Comparison of ENCODE assay signal across 21 cellular contexts in the genomic region with DNA sequence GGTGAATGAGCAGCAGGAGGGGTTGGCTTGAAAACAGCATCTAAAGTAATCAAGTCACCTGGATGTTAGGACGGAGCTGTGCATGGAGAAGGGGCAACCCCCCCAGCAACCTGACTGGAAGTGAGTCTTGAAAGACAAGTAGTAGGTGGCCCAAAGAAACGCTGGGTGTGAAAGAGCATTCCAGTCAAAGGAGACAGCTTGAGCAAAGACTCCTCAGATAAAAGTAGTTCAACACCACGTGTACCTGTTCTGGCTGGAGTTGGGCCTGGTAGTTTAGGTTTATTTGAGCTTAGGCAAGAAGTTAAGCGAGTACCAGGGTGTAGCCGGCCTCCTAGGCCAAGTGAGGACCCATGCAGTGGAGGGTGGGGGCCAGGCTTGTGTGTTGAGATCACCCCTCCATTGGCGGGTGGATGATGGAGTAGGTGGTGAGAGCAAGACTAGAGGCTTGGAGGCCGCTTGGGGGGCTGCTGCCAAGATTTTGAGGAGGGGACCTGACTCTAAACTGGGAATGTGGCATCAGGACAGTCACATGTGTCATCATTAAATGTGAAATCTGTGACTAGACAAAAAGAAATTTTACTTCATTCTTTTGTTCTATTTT.
DNase-seq lines count a peak whose midpoint lies in the region; ATAC-seq and TF ChIP-seq lines count a peak whose summit lies in the region.
"Had no signal": no experiment of that assay in that cellular context is flagged by ENCODE, and none has a peak within 500 bp of the region (broad histone marks: within the 10 kb centered on the region; RNA-seq: fewer than 3 reads in every experiment).

No MANE protein-coding gene starts in this region.

- H2BK5ac ChIP-seq in IMR-90 (ENCODE audit: low read depth, low read length, poor library complexity, severe bottlenecking), result no peak overlapping the region

- no peak overlapping the region for H3K27ac ChIP-seq in IMR-90 (ENCODE audit: insufficient read depth, low read length)
- peak overlapping the region; percentile 33 to 79 (median 64) for H3K27ac ChIP-seq in body of pancreas
- peak overlapping the region; percentile 70 for H3K27ac ChIP-seq in lower lobe of right lung
- peak overlapping the region; percentile 80 to 95 (median 90) for H3K27ac ChIP-seq in gastrocnemius medialis
- no peak overlapping the region for H3K27ac ChIP-seq in A673 (ENCODE audit: low read depth, low read length, poor library complexity, severe bottlenecking)
- H3K27ac ChIP-seq: GM23248, testis had no signal

- TF ChIP-seq POLR2A in IMR-90 (IDR thresholded peaks at IDR 0.05; ENCODE audit: low read depth, low read length), result no peak
- TF ChIP-seq POLR2A in body of pancreas (IDR thresholded peaks at IDR 0.05), result no peak
- TF ChIP-seq POLR2A in gastrocnemius medialis (IDR thresholded peaks at IDR 0.05), result no peak

- no peak overlapping the region for H3K4me3 ChIP-seq in IMR-90 (ENCODE audit: insufficient read depth, low read depth, low read length)
- no peak overlapping the region for H3K4me3 ChIP-seq in body of pancreas
- H3K4me3 ChIP-seq in lower lobe of right lung, result no peak overlapping the region
- H3K4me3 ChIP-seq in gastrocnemius medialis, result no peak overlapping the region
- H3K4me3 ChIP-seq in A673 (ENCODE audit: low read depth, low read length, poor library complexity, severe bottlenecking), result no peak overlapping the region
- H3K4me3 ChIP-seq: GM23248, heart left ventricle, testis had no signal

- ATAC-seq in IMR-90 (ENCODE audit: low read depth), result no peak
- peak; percentile 8 for ATAC-seq in body of pancreas
- ATAC-seq in lower lobe of right lung, result peak; percentile 45 to 67
- ATAC-seq in gastrocnemius medialis, result peak; percentile 83 to 86
- ATAC-seq: naive thymus-derived CD4-positive, alpha-beta T cell had no signal

- H3K9me1 ChIP-seq in IMR-90 (ENCODE audit: insufficient read depth, low read length), result peaks cover 8% of the 10 kb centered on the region; the same call in 1 of the 2 replicates

- BruUV-seq in IMR-90 (replicated peaks; lab: Mats Ljungman, UMichigan) (no TSS peak), A673 (replicated peaks; lab: Mats Ljungman, UMichigan) (no TSS peak)

- H4K5ac ChIP-seq in IMR-90 (ENCODE audit: low read depth, low read length), result no peak overlapping the region

- peak overlapping the region; percentile 57 for H2AK9ac ChIP-seq in IMR-90 (replicated peaks; ENCODE audit: low read depth, low read length, poor library complexity)

- CTCF ChIA-PET in IMR-90 (lab: Yijun Ruan, JAX) (interaction anchor here (0.6 to 1.1 kb wide), 4 partner anchors 9 to 244 kb away, joined by 3 read pairs; no protein-coding TSS in a partner anchor), A673 (lab: Charles Lee) (interaction anchor here (1.6 kb wide), 1 partner anchor 19 kb away, joined by 6 read pairs; no protein-coding TSS in a partner anchor)

- no peak overlapping the region for H2BK20ac ChIP-seq in IMR-90 (ENCODE audit: low read depth, low read length)

- no peak overlapping the region for H3K14ac ChIP-seq in IMR-90 (replicated peaks; ENCODE audit: low read depth, low read length)

- no peak for TF ChIP-seq RAD21 in IMR-90 (IDR thresholded peaks at IDR 0.05; ENCODE audit: low read length)

- no peak for DNase-seq in IMR-90
- no peak for DNase-seq in body of pancreas
- no peak for DNase-seq in lower lobe of right lung
- peak; percentile 63 to 77 for DNase-seq in gastrocnemius medialis
- DNase-seq in A673 (ENCODE audit: low spot score), result no peak
- DNase-seq in D341Med (ENCODE audit: low spot score), result no peak
- no peak for DNase-seq in mucosa of gallbladder (ENCODE audit: low spot score)
- DNase-seq: activated CD4-positive, alpha-beta T cell treated with anti-CD3 and anti-CD28 coated beads, Interleukin-2, amount 50 U/mL, for 1 hour; activated CD8-positive, alpha-beta memory T cell treated with anti-CD3 and anti-CD28 coated beads, Interleukin-2, amount 50 U/mL, for 48 hours; activated gamma-delta T cell; amniotic stem cell; central memory CD4-positive, alpha-beta T cell; effector memory CD4-positive, alpha-beta T cell; GM23248; naive thymus-derived CD4-positive, alpha-beta T cell; NCI-H1092 treated with DMSO at 0.1 percent for 48 hours; NCI-H510A; stimulated activated CD4-positive, alpha-beta T cell treated with anti-CD3 and anti-CD28 coated beads, Interleukin-15, amount 100 ng/mL, for 24 hours; T-helper 1 cell; testis had no signal

- no peak overlapping the region for H3K23ac ChIP-seq in IMR-90 (ENCODE audit: low read depth, low read length)

- intact Hi-C loops in IMR-90 (cut with micrococcal nuclease) (no loop called here), body of pancreas (cut with DNase I) (no loop called here), lower lobe of right lung (cut with DNase I) (no loop called here), gastrocnemius medialis (cut with DNase I; ENCODE audit: low total_unique reads) (no loop called here), A673 (cut with micrococcal nuclease; ENCODE audit: unreplicated experiment) (no loop called here)

- H2AK5ac ChIP-seq in IMR-90 (ENCODE audit: low read depth, low read length), result peak overlapping the region; percentile 15; the same call in 1 of the 2 replicates

- H3K36me3 ChIP-seq in IMR-90 (ENCODE audit: control insufficient read depth, insufficient read depth, low read length), result peaks cover 9% of the 10 kb centered on the region
- H3K36me3 ChIP-seq in body of pancreas (replicated peaks in 1 of 2; ENCODE audit: insufficient read depth in 1 of 2, low read depth in 2 of 2), result peaks cover 10 to 18% of the 10 kb centered on the region in 2 donors
- H3K36me3 ChIP-seq in lower lobe of right lung, result peaks cover 37% of the 10 kb centered on the region
- H3K36me3 ChIP-seq in gastrocnemius medialis, result peaks cover 0 to 35% of the 10 kb centered on the region in 2 donors
- H3K36me3 ChIP-seq in A673 (ENCODE audit: insufficient read depth, low read length, poor library complexity, severe bottlenecking), result peaks cover 4% of the 10 kb centered on the region

- H3K27me3 ChIP-seq in IMR-90 (ENCODE audit: control insufficient read depth, insufficient read depth, low read length) (no peaks in the 10 kb centered on the region), body of pancreas (no peaks in the 10 kb centered on the region), lower lobe of right lung (ENCODE audit: low read depth) (no peaks in the 10 kb centered on the region), gastrocnemius medialis (no peaks in the 10 kb centered on the region), A673 (replicated peaks; ENCODE audit: insufficient read depth, low read depth, low read length, poor library complexity) (no peaks in the 10 kb centered on the region)
- H3K27me3 ChIP-seq: heart left ventricle, testis had no signal

- H2BK120ac ChIP-seq in IMR-90 (ENCODE audit: low read depth, low read length), result no peak overlapping the region

- H2BK15ac ChIP-seq in IMR-90 (ENCODE audit: low read depth, low read length), result no peak overlapping the region

- peaks cover 3% of the 10 kb centered on the region; the same call in 1 of the 2 replicates for H3K4me1 ChIP-seq in IMR-90 (ENCODE audit: control insufficient read depth, insufficient read depth, low read length)
- peaks cover 27% of the 10 kb centered on the region for H3K4me1 ChIP-seq in body of pancreas
- peaks cover 24% of the 10 kb centered on the region for H3K4me1 ChIP-seq in lower lobe of right lung
- H3K4me1 ChIP-seq in gastrocnemius medialis, result peaks cover 26 to 51% of the 10 kb centered on the region in 2 donors
- peaks cover 23% of the 10 kb centered on the region for H3K4me1 ChIP-seq in A673 (ENCODE audit: insufficient read depth, low read length, poor library complexity, severe bottlenecking)
- H3K4me1 ChIP-seq: testis had no signal

- dilution Hi-C loops in IMR-90 (cut with HindIII; ENCODE audit: low sequenced_read_pairs, unreplicated experiment), result no loop called here

- no peaks in the 10 kb centered on the region for H3K9me3 ChIP-seq in IMR-90 (ENCODE audit: control insufficient read depth, insufficient read depth, low read length)
- no peaks in the 10 kb centered on the region for H3K9me3 ChIP-seq in body of pancreas
- no peaks in the 10 kb centered on the region for H3K9me3 ChIP-seq in lower lobe of right lung
- H3K9me3 ChIP-seq in gastrocnemius medialis, result no peaks in the 10 kb centered on the region
- no peaks in the 10 kb centered on the region for H3K9me3 ChIP-seq in A673 (ENCODE audit: low read depth, low read length, poor library complexity, severe bottlenecking)
- H3K9me3 ChIP-seq: heart left ventricle, testis had no signal

- H3K4ac ChIP-seq in IMR-90 (ENCODE audit: low read depth, low read length), result no peak overlapping the region

- no peak overlapping the region for H3K9ac ChIP-seq in IMR-90 (ENCODE audit: low read depth, low read length)
- H3K9ac ChIP-seq: GM23248 had no signal

- H4K91ac ChIP-seq in IMR-90 (ENCODE audit: insufficient read depth, low read depth, low read length), result no peak overlapping the region

- peaks cover 28 to 40% of the 10 kb centered on the region in 2 experiments for H3K79me1 ChIP-seq in IMR-90 (ENCODE audit: low read depth in 1 of 2, low read length in 2 of 2)

- H4K20me1 ChIP-seq in IMR-90 (ENCODE audit: insufficient read depth, low read length), result no peaks in the 10 kb centered on the region; the same call in none of the 2 replicates

- no peak overlapping the region for H3K4me2 ChIP-seq in IMR-90 (ENCODE audit: low read depth, low read length)

- in situ Hi-C loops in IMR-90 (cut with MboI; ENCODE audit: low sequenced_read_pairs), result loop anchor here (25.0 kb wide), 1 partner anchor 487 kb away; no protein-coding TSS in a partner anchor
- in situ Hi-C loops in gastrocnemius medialis (cut with MboI; ENCODE audit: low sequenced_read_pairs in 4 of 4), result loop anchor here in 1 of 4 donors (25.0 kb wide), 1 partner anchor 237 kb away; a partner anchor contains a TSS

- H4K8ac ChIP-seq in IMR-90 (ENCODE audit: low read depth in 2 of 2, low read length in 2 of 2), result no peak overlapping the region

- H2AFZ ChIP-seq in IMR-90 (replicated peaks; ENCODE audit: low read length, poor library complexity), result no peak overlapping the region
- H2AFZ ChIP-seq: GM23248 had no signal

- H3K18ac ChIP-seq in IMR-90 (ENCODE audit: low read depth, low read length), result no peak overlapping the region

- POLR2A ChIA-PET in IMR-90 (lab: Charles Lee; ENCODE audit: unreplicated experiment), result no interaction called here
- POLR2A ChIA-PET in A673 (lab: Charles Lee; ENCODE audit: low non-redundant PET), result no interaction called here

- 54% methylated on average over 2 of the region's 7 CpGs; no CpG with 5 or more reads in 1 of the 2 experiments for WGBS in IMR-90 (ENCODE audit: extremely low coverage in 2 of 2, insufficient read length in 1 of 2), 2 experiments
- WGBS in body of pancreas, 2 donors, result 60 to 61% methylated on average over 7 of the region's 7 CpGs

- TF ChIP-seq CTCF in IMR-90 (conservative IDR thresholded peaks at IDR 0.05; ENCODE audit: low read depth, low read length) (no peak), body of pancreas (IDR thresholded peaks at IDR 0.05) (no peak), lower lobe of right lung (IDR thresholded peaks at IDR 0.05) (no peak), gastrocnemius medialis (IDR thresholded peaks at IDR 0.05 in 4 of 5, conservative IDR thresholded peaks at IDR 0.05 in 1 of 5) (no peak), A673 (conservative IDR thresholded peaks at IDR 0.05; ENCODE audit: low read depth, low read length) (no peak)

- H3K56ac ChIP-seq in IMR-90 (ENCODE audit: extremely low read depth, insufficient read depth, low read length), result no peak overlapping the region

TF ChIP-seq in IMR-90, 13 proteins besides CTCF, POLR2A, EP300 and RAD21 (continues in another document):
- no peak for TF ChIP-seq MAFK (IDR thresholded peaks at IDR 0.05; ENCODE audit: low read depth, low read length)

Comparison
In these comparisons a context has a peak if more than half of its experiments do, and no peak if none do; other contexts are left out.
1. DNase-seq: peak in gastrocnemius medialis (2 of 2); none in IMR-90 (single experiment), body of pancreas (0 of 4), lower lobe of right lung (single experiment), A673 (single experiment), D341Med (single experiment) and mucosa of gallbladder (single experiment).
2. H3K27ac ChIP-seq: peak in body of pancreas (4 of 4), lower lobe of right lung (single experiment) and gastrocnemius medialis (4 of 4); none in IMR-90 (single experiment) and A673 (single experiment).